ENCODE assay signal across 8 cellular contexts in genomic region chr12:57842342-57843294, GRCh38. TPM values are rescaled to one million over a fixed set of nuclear protein-coding genes. Genes with fewer than 3 reads are reported as not detected.
DNase-seq lines count a peak whose midpoint lies in the region; ATAC-seq and TF ChIP-seq lines count a peak whose summit lies in the region.

No MANE protein-coding gene starts in this region.

- TF ChIP-seq CTCF in ascending aorta (IDR thresholded peaks at IDR 0.05) (no peak), mucosa of descending colon (IDR thresholded peaks at IDR 0.05) (no peak)

- peak overlapping the region; percentile 98 to 100 for H3K27ac ChIP-seq in ascending aorta

- H3K36me3 ChIP-seq in ascending aorta (no peaks in the 10 kb centered on the region), mucosa of descending colon (ENCODE audit: low read depth) (no peaks in the 10 kb centered on the region), MG63 (peaks cover 42% of the 10 kb centered on the region)

- intact Hi-C loops in ascending aorta (cut with DNase I) (loop anchor here (5.0 kb wide), 1 partner anchor 40 kb away; no protein-coding TSS in a partner anchor), mucosa of descending colon (cut with DNase I, micrococcal nuclease) (no loop called here)

- H3K4me3 ChIP-seq in ascending aorta (peak overlapping the region; percentile 94 to 96), mucosa of descending colon (no peak overlapping the region), MG63 (no peak overlapping the region)

- DNase-seq in stimulated activated CD4-positive, alpha-beta T cell treated with anti-CD3 and anti-CD28 coated beads, Interleukin-15, amount 100 ng/mL, for 24 hours, result peak; percentile 62
- DNase-seq in stimulated activated CD4-positive, alpha-beta T cell treated with anti-CD3 and anti-CD28 coated beads, Interleukin-2, amount 100 ng/mL, for 48 hours, result no peak
- DNase-seq in ascending aorta (ENCODE audit: low spot score in 2 of 2) (no peak), mucosa of descending colon (peak in 2 of 3 donors; percentile 45 to 59), MG63 (no peak), germinal center (ENCODE audit: low spot score) (no peak)

- H3K27me3 ChIP-seq in ascending aorta (no peaks in the 10 kb centered on the region), MG63 (no peaks in the 10 kb centered on the region)

- no peaks in the 10 kb centered on the region for H3K9me3 ChIP-seq in ascending aorta
- no peaks in the 10 kb centered on the region for H3K9me3 ChIP-seq in mucosa of descending colon
- H3K9me3 ChIP-seq in MG63, result no peaks in the 10 kb centered on the region

- no peak for ATAC-seq in mucosa of descending colon
- no peak for ATAC-seq in HG03439 (IDR thresholded peaks at IDR 0.05; ENCODE audit: unreplicated experiment)
- ATAC-seq in GM21390 (IDR thresholded peaks at IDR 0.05; ENCODE audit: unreplicated experiment), result no peak

- H3K4me1 ChIP-seq in ascending aorta (peaks cover 40 to 71% of the 10 kb centered on the region in 2 donors), mucosa of descending colon (ENCODE audit: low read depth) (peaks cover 64% of the 10 kb centered on the region)

RNA-seq across cellular contexts. Expression of gene CTDSP2, which starts 3.9 kb away (rescaled TPM):
- 129 TPM for total RNA-seq in ascending aorta
- total RNA-seq in mucosa of descending colon, result 100 to 1,000 TPM; 220 to 339 (median 256) TPM
- 73.2 and 73.3 TPM in 2 replicates for total RNA-seq in MG63 (2014; rRNA removed; shearing (Covaris generic); ENCODE audit: low replicate concordance)

RNA-seq across cellular contexts. Expression of gene AVIL, which starts 24.1 kb away (rescaled TPM):
- total RNA-seq in ascending aorta, result 6.4 TPM
- 10 to 100 TPM; 12.2 to 13.6 (median 13.3) TPM for total RNA-seq in mucosa of descending colon
- 2.5 TPM in 1 of 2 replicates, not detected in the other for total RNA-seq in MG63 (2014; rRNA removed; shearing (Covaris generic); ENCODE audit: low replicate concordance)

Comparison
In these comparisons a context has a peak if more than half of its experiments do, and no peak if none do; other contexts are left out.
1. DNase-seq: peak in stimulated activated CD4-positive, alpha-beta T cell treated with anti-CD3 and anti-CD28 coated beads, Interleukin-15, amount 100 ng/mL, for 24 hours (single experiment) and mucosa of descending colon (2 of 3); none in stimulated activated CD4-positive, alpha-beta T cell treated with anti-CD3 and anti-CD28 coated beads, Interleukin-2, amount 100 ng/mL, for 48 hours (0 of 2), ascending aorta (0 of 2), MG63 (single experiment) and germinal center (single experiment).
2. H3K4me3 ChIP-seq: peak in ascending aorta (2 of 2); none in mucosa of descending colon (single experiment) and MG63 (single experiment).